Comparison of ENCODE assay signal across 8 cellular contexts in the genomic region with DNA sequence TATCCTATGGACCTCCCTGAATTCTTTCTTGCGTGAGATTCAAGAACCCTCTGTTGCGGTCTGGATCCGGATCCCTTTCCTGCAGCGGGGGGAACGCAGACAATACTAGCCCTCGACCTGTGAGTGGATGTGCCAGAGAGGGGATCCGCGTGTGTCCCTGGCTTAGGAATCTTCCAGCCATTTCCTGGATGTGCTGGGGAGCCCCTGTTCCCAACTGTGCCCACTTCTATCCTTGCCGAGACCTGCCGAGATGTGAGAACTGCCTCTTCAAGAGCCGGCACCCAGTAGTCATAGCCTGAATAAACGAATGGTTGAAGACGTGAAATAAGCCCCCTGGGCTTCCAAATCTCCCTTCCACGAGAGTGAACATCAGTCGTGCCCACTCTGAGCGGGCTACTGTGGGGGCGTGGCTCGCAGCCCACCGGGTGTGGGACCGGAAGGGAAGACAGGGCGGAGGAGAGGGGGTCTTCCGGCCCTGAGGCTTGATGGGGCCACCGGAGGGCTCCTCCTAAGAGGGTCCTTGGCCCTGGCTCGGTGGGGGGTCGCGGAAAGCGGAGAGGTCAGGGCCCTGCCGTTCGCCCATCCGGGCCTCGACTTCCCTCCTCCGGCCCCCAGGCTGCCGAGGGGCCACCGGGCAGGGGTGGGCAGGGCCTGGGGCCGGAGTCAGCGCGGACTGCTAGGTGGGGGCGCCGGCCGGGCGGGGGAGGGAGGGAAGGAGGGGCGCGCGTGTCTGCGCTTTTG. TPM values are rescaled to one million over a fixed set of nuclear protein-coding genes. Genes with fewer than 3 reads are reported as not detected.
A peak's percentile ranks its signal among the peaks of the same experiment; 100 is the strongest.
DNase-seq lines count a peak whose midpoint lies in the region; ATAC-seq and TF ChIP-seq lines count a peak whose summit lies in the region.

No MANE protein-coding gene starts in this region.

- H3K4me3 ChIP-seq in RWPE2 (ENCODE audit: severe bottlenecking) (peak overlapping the region; percentile 68), fibroblast of villous mesenchyme (ENCODE audit: low read depth, low read length) (peak overlapping the region; percentile 80)

- H3K36me3 ChIP-seq in RWPE2 (ENCODE audit: low read depth), result no peaks in the 10 kb centered on the region

- H3K36me3 Mint-ChIP-seq in activated T-cell treated with anti-CD3 and anti-CD28 coated beads, Interleukin-2, amount 50 U/mL, for 4 hours (ENCODE audit: insufficient read depth), result no peaks in the 10 kb centered on the region
- peaks cover 5% of the 10 kb centered on the region for H3K36me3 Mint-ChIP-seq in progenitor cell of endocrine pancreas (ENCODE audit: insufficient read depth)

- peak overlapping the region; percentile 53 for H3K27ac Mint-ChIP-seq in progenitor cell of endocrine pancreas

- H3K4me1 Mint-ChIP-seq in activated T-cell treated with anti-CD3 and anti-CD28 coated beads, Interleukin-2, amount 50 U/mL, for 4 hours (ENCODE audit: low read depth), result peaks cover 8% of the 10 kb centered on the region
- H3K4me1 Mint-ChIP-seq in progenitor cell of endocrine pancreas (ENCODE audit: low read depth), result peaks cover 4% of the 10 kb centered on the region

- ATAC-seq in activated T-cell treated with anti-CD3 and anti-CD28 coated beads, Interleukin-2, amount 50 U/mL, for 4 hours, result peak in 1 of 2 donors; percentile 2
- no peak for ATAC-seq in RWPE2 (ENCODE audit: low read depth)
- no peak for ATAC-seq in foreskin keratinocyte

- H3K27ac ChIP-seq in RWPE2 (ENCODE audit: poor library complexity, severe bottlenecking) (no peak overlapping the region), foreskin keratinocyte (no peak overlapping the region)

- no peak for TF ChIP-seq CTCF in RWPE2 (IDR thresholded peaks at IDR 0.05; ENCODE audit: poor library complexity, severe bottlenecking)
- no peak for TF ChIP-seq CTCF in fibroblast of villous mesenchyme (IDR thresholded peaks at IDR 0.05; ENCODE audit: insufficient read depth, low read depth, low read length)
- no peak for TF ChIP-seq CTCF in progenitor cell of endocrine pancreas (IDR thresholded peaks at IDR 0.05; ENCODE audit: unreplicated experiment)
- TF ChIP-seq CTCF in foreskin keratinocyte (conservative IDR thresholded peaks at IDR 0.05), result no peak

- no peaks in the 10 kb centered on the region for H3K9me3 Mint-ChIP-seq in activated T-cell treated with anti-CD3 and anti-CD28 coated beads, Interleukin-2, amount 50 U/mL, for 4 hours
- no peaks in the 10 kb centered on the region for H3K9me3 Mint-ChIP-seq in progenitor cell of endocrine pancreas (ENCODE audit: low read depth)

- H3K27me3 Mint-ChIP-seq in activated T-cell treated with anti-CD3 and anti-CD28 coated beads, Interleukin-2, amount 50 U/mL, for 4 hours (ENCODE audit: low read depth), result no peaks in the 10 kb centered on the region
- peaks cover 26% of the 10 kb centered on the region for H3K27me3 Mint-ChIP-seq in progenitor cell of endocrine pancreas

- H3K4me1 ChIP-seq in RWPE2 (ENCODE audit: insufficient read depth, poor library complexity, severe bottlenecking) (no peaks in the 10 kb centered on the region), foreskin keratinocyte (no peaks in the 10 kb centered on the region)

- H3K27me3 ChIP-seq in RWPE2 (ENCODE audit: insufficient read depth, poor library complexity, severe bottlenecking), result no peaks in the 10 kb centered on the region
- H3K27me3 ChIP-seq in foreskin keratinocyte, result peaks cover 53% of the 10 kb centered on the region

- DNase-seq in activated T-cell treated with anti-CD3 and anti-CD28 coated beads, Interleukin-2, amount 50 U/mL, for 4 hours, result no peak
- no peak for DNase-seq in activated T-cell treated with anti-CD3 and anti-CD28 coated beads, Interleukin-2, amount 50 U/mL, for 48 hours
- DNase-seq in RWPE2 (ENCODE audit: low spot score), result no peak
- no peak for DNase-seq in fibroblast of villous mesenchyme (ENCODE audit: low read depth)
- no peak for DNase-seq in progenitor cell of endocrine pancreas (ENCODE audit: low spot score, unreplicated experiment)
- DNase-seq in HPDE6-E6E7 (ENCODE audit: extremely low spot score), result no peak
- no peak for DNase-seq in HK-2 (ENCODE audit: unreplicated experiment)
- no peak for DNase-seq in foreskin keratinocyte

- H3K4me3 Mint-ChIP-seq in activated T-cell treated with anti-CD3 and anti-CD28 coated beads, Interleukin-2, amount 50 U/mL, for 4 hours, result peak overlapping the region; percentile 81
- H3K4me3 Mint-ChIP-seq in progenitor cell of endocrine pancreas (ENCODE audit: low read depth), result peak overlapping the region; percentile 77

- no peaks in the 10 kb centered on the region for H3K9me3 ChIP-seq in RWPE2 (ENCODE audit: severe bottlenecking)

RNA-seq across cellular contexts. Expression of a gene that starts 1.3 kb away (rescaled TPM):
- 1 to 10 TPM; 2.1 to 3.3 (median 3.3) TPM for total RNA-seq in activated T-cell treated with anti-CD3 and anti-CD28 coated beads, Interleukin-2, amount 50 U/mL, for 4 hours
- total RNA-seq in fibroblast of villous mesenchyme (9.9 and 10.6 TPM in 2 replicates), progenitor cell of endocrine pancreas (66.3 and 74.2 TPM in 2 replicates), foreskin keratinocyte (2.3 and 2.4 TPM in 2 replicates)
- polyA plus RNA-seq in foreskin keratinocyte, result 1.6 and 1.9 TPM in 2 replicates

RNA-seq across cellular contexts. Expression of a gene that starts 14.9 kb away (rescaled TPM):
- not detected for total RNA-seq in activated T-cell treated with anti-CD3 and anti-CD28 coated beads, Interleukin-2, amount 50 U/mL, for 4 hours
- total RNA-seq in fibroblast of villous mesenchyme (not detected in 2 replicates), progenitor cell of endocrine pancreas (not detected in 2 replicates), foreskin keratinocyte (not detected in 2 replicates)
- not detected in 2 replicates for polyA plus RNA-seq in foreskin keratinocyte

RNA-seq across cellular contexts. Expression of a gene that starts 39.7 kb away (rescaled TPM):
- total RNA-seq in activated T-cell treated with anti-CD3 and anti-CD28 coated beads, Interleukin-2, amount 50 U/mL, for 4 hours, result under 1 TPM; 0.16 to 0.33 (median 0.25) TPM
- total RNA-seq in fibroblast of villous mesenchyme (185 and 202 TPM in 2 replicates), progenitor cell of endocrine pancreas (6.9 and 11.7 TPM in 2 replicates), foreskin keratinocyte (0.61 and 1.2 TPM in 2 replicates)
- 0.20 and 0.38 TPM in 2 replicates for polyA plus RNA-seq in foreskin keratinocyte

RNA-seq across cellular contexts. Expression of a gene that starts 51.3 kb away (rescaled TPM):
- total RNA-seq in activated T-cell treated with anti-CD3 and anti-CD28 coated beads, Interleukin-2, amount 50 U/mL, for 4 hours, result 10 to 100 TPM; 46.0 to 47.7 (median 46.4) TPM
- total RNA-seq in fibroblast of villous mesenchyme, result 689 and 855 TPM in 2 replicates
- total RNA-seq in progenitor cell of endocrine pancreas, result 107 and 111 TPM in 2 replicates
- total RNA-seq in foreskin keratinocyte, result 195 and 229 TPM in 2 replicates
- polyA plus RNA-seq in foreskin keratinocyte, result 89.2 and 94.6 TPM in 2 replicates

Comparison
In these comparisons a context has a peak if more than half of its experiments do, and no peak if none do; other contexts are left out.
1. RNA of a gene that starts 39.7 kb away (total RNA-seq): 185 to 202 TPM in fibroblast of villous mesenchyme; 6.9 to 11.7 TPM in progenitor cell of endocrine pancreas, 0.61 to 1.2 TPM in foreskin keratinocyte and 0.16 to 0.33 TPM in activated T-cell treated with anti-CD3 and anti-CD28 coated beads, Interleukin-2, amount 50 U/mL, for 4 hours; every median in the first group is over 10 times any median in the second.